In genomic region chr9:96021616-96022444, GRCh38 we compare ENCODE assay signal across 8 cellular contexts.
A peak's percentile ranks its signal among the peaks of the same experiment; 100 is the strongest.
DNase-seq lines count a peak whose midpoint lies in the region; ATAC-seq, FAIRE-seq and TF ChIP-seq lines count a peak whose summit lies in the region.

No MANE protein-coding gene starts in this region.

- H3K18ac ChIP-seq in H1 (ENCODE audit: extremely low read depth, low read length) = no peak overlapping the region

- H3K23ac ChIP-seq in H1 (ENCODE audit: insufficient read length) = no peak overlapping the region

- BruUV-seq in Panc1 (replicated peaks; lab: Mats Ljungman, UMichigan) = no TSS peak

- peaks cover 25% of the 10 kb centered on the region for H3K23me2 ChIP-seq in H1 (ENCODE audit: low read depth, low read length)

- H2BK12ac ChIP-seq in H1 (ENCODE audit: low read depth, low read length) = 0 out of 2 replicates have a peak overlapping the region, but pooled peaks have one; percentile 27

- peak overlapping the region in 1 of 2 donors; percentile 52 for H3K4me3 ChIP-seq in CD4-positive, alpha-beta memory T cell (ENCODE audit: low read length in 2 of 2)
- H3K4me3 ChIP-seq in Panc1 (ENCODE audit: low read depth in 2 of 2, low read length in 2 of 2) = peak overlapping the region; percentile 44 to 52
- H3K4me3 ChIP-seq in H1 (ENCODE audit: extremely low read depth in 1 of 4, insufficient read depth in 2 of 4, low read depth in 3 of 4, low read length in 4 of 4) = peak overlapping the region; percentile 53 to 67 (median 62)
- peak overlapping the region; percentile 41 for H3K4me3 ChIP-seq in mononuclear cell (ENCODE audit: low read length)
- H3K4me3 ChIP-seq in uterus = peak overlapping the region; percentile 38 to 51

- no peak overlapping the region for H4K5ac ChIP-seq in H1 (ENCODE audit: insufficient read length, low read depth, low read length)

- no peak overlapping the region for H2BK15ac ChIP-seq in H1 (ENCODE audit: low read length)

- no peak overlapping the region for H4K91ac ChIP-seq in H1 (replicated peaks; ENCODE audit: insufficient read length, low read length)

- no peak for DNase-seq in CD4-positive, alpha-beta memory T cell
- DNase-seq in Panc1 (ENCODE audit: low read depth, low spot score) = no peak
- peak in 1 of 2 experiments; percentile 61 for DNase-seq in H1 (ENCODE audit: low read depth in 1 of 2, low spot score in 2 of 2)
- DNase-seq in uterus = no peak
- no peak for DNase-seq in NCI-H2029 (lab: John Stamatoyannopoulos, UW)
- no peak for DNase-seq in DMS153 treated with DMSO at 0.1 percent for 48 hours (lab: John Stamatoyannopoulos, UW; ENCODE audit: unreplicated experiment)

- H3K27ac ChIP-seq in CD4-positive, alpha-beta memory T cell (ENCODE audit: low read depth, low read length) = peak overlapping the region; percentile 58
- H3K27ac ChIP-seq in Panc1 (ENCODE audit: low read length) (no peak overlapping the region), H1 (ENCODE audit: low read depth, low read length) (no peak overlapping the region), uterus (peak overlapping the region; percentile 38 to 63)

- no peak for FAIRE-seq in H1 (lab: Jason Lieb, UNC)

- H3K4me1 Mint-ChIP-seq in CD4-positive, alpha-beta memory T cell = peaks cover 36 to 81% (median 56%) of the 10 kb centered on the region in 4 donors

- H3K27me3 Mint-ChIP-seq in CD4-positive, alpha-beta memory T cell = peaks cover 4 to 10% of the 10 kb centered on the region in 2 donors

- ATAC-seq in Panc1 (peak; percentile 45), HG02884 (IDR thresholded peaks at IDR 0.05; ENCODE audit: unreplicated experiment) (no peak)

- no peak overlapping the region for H3K14ac ChIP-seq in H1 (ENCODE audit: insufficient read length)

- H3K9me3 Mint-ChIP-seq in CD4-positive, alpha-beta memory T cell = peaks cover 0 to 4% (median 0%) of the 10 kb centered on the region in 8 donors

- H3K56ac ChIP-seq in H1 (replicated peaks; ENCODE audit: insufficient read length, low read depth, low read length) = no peak overlapping the region

- POLR2A ChIA-PET in CD4-positive, alpha-beta memory T cell (lab: Charles Lee; ENCODE audit: partially characterized antibody) = interaction anchor here (1.1 to 3.0 kb wide), 2 partner anchors 13 to 147 kb away, joined by 5 to 10 read pairs; partner anchors contain the start of gene ERCC6L2
- POLR2A ChIA-PET in Panc1 (lab: Charles Lee) (no interaction called here), H1 (lab: Charles Lee; ENCODE audit: partially characterized antibody) (interaction anchor here (1.5 to 1.8 kb wide), 2 partner anchors 11 to 146 kb away, joined by 3 read pairs; partner anchors contain the start of gene ERCC6L2)

- H2AFZ ChIP-seq in H1 (ENCODE audit: low read length) = 0 out of 2 replicates have a peak overlapping the region, but pooled peaks have one; percentile 22

- H3K4me2 ChIP-seq in H1 (ENCODE audit: insufficient read depth in 1 of 2, low read depth in 2 of 2, low read length in 2 of 2) = peak overlapping the region; percentile 88 to 95

- no peaks in the 10 kb centered on the region for H3K79me2 ChIP-seq in H1 (ENCODE audit: control insufficient read depth in 1 of 2, insufficient read depth in 2 of 2, low read length in 2 of 2)

- H2AK5ac ChIP-seq in H1 (ENCODE audit: low read depth, low read length) = no peak overlapping the region

- H3K36me3 Mint-ChIP-seq in CD4-positive, alpha-beta memory T cell = peaks cover 0 to 6% of the 10 kb centered on the region in 2 donors

- H4K8ac ChIP-seq in H1 (ENCODE audit: extremely low read depth, insufficient read depth, low read length) = no peak overlapping the region

- H2BK120ac ChIP-seq in H1 (replicated peaks; ENCODE audit: low read depth, low read length) = no peak overlapping the region

- peaks cover 47% of the 10 kb centered on the region for H3K4me1 ChIP-seq in CD4-positive, alpha-beta memory T cell (ENCODE audit: insufficient read depth, low read length)
- H3K4me1 ChIP-seq in Panc1 (ENCODE audit: control insufficient read depth, insufficient read depth, low read length) = no peaks in the 10 kb centered on the region
- H3K4me1 ChIP-seq in H1 (replicated peaks in 1 of 4; ENCODE audit: control insufficient read depth in 3 of 4, insufficient read depth in 4 of 4, low read length in 3 of 4) = peaks cover 3 to 20% (median 10%) of the 10 kb centered on the region in 4 experiments
- H3K4me1 ChIP-seq in mononuclear cell (ENCODE audit: insufficient read depth, low read length) = peaks cover 38% of the 10 kb centered on the region
- H3K4me1 ChIP-seq in uterus = peaks cover 0 to 8% of the 10 kb centered on the region in 2 donors

- TF ChIP-seq RAD21 in H1 (IDR thresholded peaks at IDR 0.05 in 1 of 2, conservative IDR thresholded peaks at IDR 0.05 in 1 of 2; ENCODE audit: low read depth in 2 of 2, low read length in 2 of 2) = no peak

- H3K9me3 ChIP-seq in CD4-positive, alpha-beta memory T cell (ENCODE audit: control insufficient read depth in 1 of 2, low read length in 2 of 2) = no peaks in the 10 kb centered on the region
- H3K9me3 ChIP-seq in Panc1 (ENCODE audit: control insufficient read depth, insufficient read depth, low read depth, low read length) (no peaks in the 10 kb centered on the region), H1 (ENCODE audit: insufficient read depth in 2 of 2, low read depth in 1 of 2, low read length in 1 of 2) (no peaks in the 10 kb centered on the region), mononuclear cell (ENCODE audit: low read depth, low read length) (no peaks in the 10 kb centered on the region), uterus (no peaks in the 10 kb centered on the region)

- no peak overlapping the region for H3K9ac ChIP-seq in H1 (replicated peaks in 1 of 4; ENCODE audit: extremely low read depth in 1 of 4, low read depth in 3 of 4, low read length in 3 of 4)

- no peaks in the 10 kb centered on the region; the same call in 1 of the 2 replicates for H3K79me1 ChIP-seq in H1 (ENCODE audit: low read depth, low read length)

- intact Hi-C loops in CD4-positive, alpha-beta memory T cell (cut with micrococcal nuclease) = loop anchor here (5.0 to 10.0 kb wide), 2 partner anchors 40 to 593 kb away; partner anchors contain the start of gene CDC14B
- intact Hi-C loops in Panc1 (cut with micrococcal nuclease; ENCODE audit: unreplicated experiment) (no loop called here), uterus (cut with DNase I; ENCODE audit: low total_unique reads) (no loop called here)

- 1% methylated on average over 20 of the region's 68 CpGs; no CpG with 5 or more reads in 1 of the 2 experiments for WGBS in H1 (ENCODE audit: extremely low coverage in 1 of 2, insufficient coverage in 1 of 2, insufficient read length in 1 of 2, insufficient replicate concordance in 2 of 2, low coverage in 1 of 2, low lambda C conversion rate in 2 of 2, missing lambda C conversion rate in 1 of 2), 2 experiments

- H3K27me3 ChIP-seq in CD4-positive, alpha-beta memory T cell (ENCODE audit: insufficient read depth, low read length) = no peaks in the 10 kb centered on the region
- H3K27me3 ChIP-seq in Panc1 (ENCODE audit: control insufficient read depth, insufficient read depth, low read length) (no peaks in the 10 kb centered on the region; the same call in 1 of the 2 replicates), H1 (replicated peaks in 1 of 4; ENCODE audit: control insufficient read depth in 3 of 4, extremely low read depth in 1 of 4, insufficient read depth in 3 of 4, low read length in 3 of 4) (peaks cover 35 to 78% (median 73%) of the 10 kb centered on the region in 4 experiments), mononuclear cell (ENCODE audit: insufficient read depth, low read length) (peaks cover 57% of the 10 kb centered on the region), uterus (no peaks in the 10 kb centered on the region)

- TF ChIP-seq EP300 in H1 (IDR thresholded peaks at IDR 0.05; ENCODE audit: borderline replicate concordance in 1 of 2, low read depth in 2 of 2, low read length in 2 of 2) = no peak

- H3K4ac ChIP-seq in H1 (replicated peaks; ENCODE audit: insufficient read length, low read depth, low read length) = no peak overlapping the region

- TF ChIP-seq CTCF in Panc1 (IDR thresholded peaks at IDR 0.05) = no peak
- TF ChIP-seq CTCF in H1 (IDR thresholded peaks at IDR 0.05; ENCODE audit: control extremely low read depth in 1 of 3, insufficient read depth in 1 of 3, low read depth in 1 of 3, low read length in 3 of 3) = no peak
- TF ChIP-seq CTCF in uterus (IDR thresholded peaks at IDR 0.05) = no peak

- peak overlapping the region; percentile 76 to 96 (median 88) for H3K4me3 Mint-ChIP-seq in CD4-positive, alpha-beta memory T cell

- H4K20me1 ChIP-seq in H1 (replicated peaks in 1 of 2; ENCODE audit: control insufficient read depth in 1 of 2, insufficient read depth in 2 of 2, low read length in 2 of 2) = peaks cover 0 to 14% of the 10 kb centered on the region in 2 experiments

- in situ Hi-C loops in Panc1 (cut with HindIII; ENCODE audit: low pct_unique_long_range_greater_than_20kb, low sequenced_read_pairs) = no loop called here

- TF ChIP-seq POLR2A in H1 (IDR thresholded peaks at IDR 0.05; ENCODE audit: control extremely low read depth in 1 of 2, low read depth in 2 of 2, low read length in 2 of 2) = no peak
- TF ChIP-seq POLR2A in uterus (IDR thresholded peaks at IDR 0.05) = no peak

- CTCF ChIA-PET in CD4-positive, alpha-beta memory T cell (lab: Charles Lee; ENCODE audit: partially characterized antibody) = no interaction called here
- CTCF ChIA-PET in Panc1 (lab: Charles Lee) = no interaction called here
- CTCF ChIA-PET in H1 (lab: Charles Lee; ENCODE audit: partially characterized antibody) = interaction anchor here (1.0 kb wide), 1 partner anchor 14 kb away, joined by 3 read pairs; no protein-coding TSS in a partner anchor

- H3K27ac Mint-ChIP-seq in CD4-positive, alpha-beta memory T cell = peak overlapping the region; percentile 53 to 95 (median 89)

- H3K36me3 ChIP-seq in CD4-positive, alpha-beta memory T cell (ENCODE audit: insufficient read depth, low read length) = no peaks in the 10 kb centered on the region
- H3K36me3 ChIP-seq in Panc1 (ENCODE audit: control insufficient read depth, insufficient read depth, low read length) = no peaks in the 10 kb centered on the region
- no peaks in the 10 kb centered on the region for H3K36me3 ChIP-seq in H1 (ENCODE audit: control insufficient read depth in 2 of 4, insufficient read depth in 4 of 4, low read length in 3 of 4)
- no peaks in the 10 kb centered on the region for H3K36me3 ChIP-seq in uterus

- no peak overlapping the region for H2BK5ac ChIP-seq in H1 (ENCODE audit: low read depth, low read length)

- H2BK20ac ChIP-seq in H1 (ENCODE audit: low read length) = no peak overlapping the region

TF ChIP-seq in H1, 55 proteins besides CTCF, POLR2A, EP300 and RAD21:
- TF ChIP-seq EZH2 (IDR thresholded peaks at IDR 0.05; ENCODE audit: low read depth, low read length, severe bottlenecking) (peak; percentile 75), GABPA (IDR thresholded peaks at IDR 0.05; ENCODE audit: borderline replicate concordance, insufficient read depth, low read length) (no peak), SUZ12 (IDR thresholded peaks at IDR 0.05; ENCODE audit: low read length) (peak; percentile 73), ASH2L (IDR thresholded peaks at IDR 0.05; ENCODE audit: low read length) (no peak)

Comparison
In these comparisons a context has a peak if more than half of its experiments do, and no peak if none do; other contexts are left out.
1. H3K27ac ChIP-seq: peak in CD4-positive, alpha-beta memory T cell (single experiment) and uterus (2 of 2); none in Panc1 (single experiment) and H1 (single experiment).